ENCODE assay signal across 20 cellular contexts in the genomic region with DNA sequence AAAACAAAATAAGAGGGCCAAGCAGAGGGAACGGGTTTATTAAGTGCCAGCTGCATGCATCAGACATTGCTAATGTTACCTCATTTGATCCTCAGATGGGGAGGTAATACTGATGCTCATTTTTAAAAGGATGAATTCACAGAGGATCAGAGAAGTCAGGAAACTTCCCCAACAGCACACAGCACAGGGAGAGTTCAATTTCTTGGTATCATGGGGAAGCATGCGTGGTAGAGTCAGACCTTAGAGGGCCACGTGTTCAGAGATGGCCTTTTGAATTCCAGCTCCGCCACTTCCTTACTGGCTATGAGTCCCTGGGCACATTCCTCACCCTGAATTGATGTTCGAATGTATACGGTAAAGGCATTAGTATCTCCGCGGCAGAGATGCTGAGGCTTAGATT.
DNase-seq lines count a peak whose midpoint lies in the region; ATAC-seq, FAIRE-seq and TF ChIP-seq lines count a peak whose summit lies in the region.
"Had no signal": no experiment of that assay in that cellular context is flagged by ENCODE, and none has a peak within 500 bp of the region (broad histone marks: within the 10 kb centered on the region; RNA-seq: fewer than 3 reads in every experiment).

No MANE protein-coding gene starts in this region.

- H3K27me3 ChIP-seq in IMR-90 (ENCODE audit: control insufficient read depth, insufficient read depth, low read length) (no peaks in the 10 kb centered on the region), H1 (replicated peaks in 1 of 4; ENCODE audit: control insufficient read depth in 3 of 4, extremely low read depth in 1 of 4, insufficient read depth in 3 of 4, low read length in 3 of 4) (no peaks in the 10 kb centered on the region)
- H3K27me3 ChIP-seq: BLaER1 had no signal

- H3K4ac ChIP-seq in IMR-90 (ENCODE audit: low read depth, low read length) (no peak overlapping the region), H1 (replicated peaks; ENCODE audit: insufficient read length, low read depth, low read length) (no peak overlapping the region)

- no peak overlapping the region for H2AK9ac ChIP-seq in IMR-90 (replicated peaks; ENCODE audit: low read depth, low read length, poor library complexity)

- H4K91ac ChIP-seq in IMR-90 (ENCODE audit: insufficient read depth, low read depth, low read length) (no peak overlapping the region), H1 (replicated peaks; ENCODE audit: insufficient read length, low read length) (no peak overlapping the region)

- dilution Hi-C loops in IMR-90 (cut with HindIII; ENCODE audit: low sequenced_read_pairs, unreplicated experiment) = no loop called here

- no peak overlapping the region for H2BK120ac ChIP-seq in IMR-90 (ENCODE audit: low read depth, low read length)
- no peak overlapping the region for H2BK120ac ChIP-seq in H1 (replicated peaks; ENCODE audit: low read depth, low read length)

- WGBS in IMR-90 (ENCODE audit: extremely low coverage in 2 of 2, insufficient read length in 1 of 2), 2 experiments = 100% methylated on average over 2 of the region's 8 CpGs; no CpG with 5 or more reads in 1 of the 2 experiments
- 92% methylated on average over 8 of the region's 8 CpGs; no CpG with 5 or more reads in 1 of the 2 experiments for WGBS in H1 (ENCODE audit: extremely low coverage in 1 of 2, insufficient coverage in 1 of 2, insufficient read length in 1 of 2, insufficient replicate concordance in 2 of 2, low coverage in 1 of 2, low lambda C conversion rate in 2 of 2, missing lambda C conversion rate in 1 of 2), 2 experiments

- no peak overlapping the region for H3K14ac ChIP-seq in IMR-90 (replicated peaks; ENCODE audit: low read depth, low read length)
- H3K14ac ChIP-seq in H1 (ENCODE audit: insufficient read length) = no peak overlapping the region

- TF ChIP-seq EP300 in H1 (IDR thresholded peaks at IDR 0.05; ENCODE audit: borderline replicate concordance in 1 of 2, low read depth in 2 of 2, low read length in 2 of 2) = no peak

- H4K5ac ChIP-seq in IMR-90 (ENCODE audit: low read depth, low read length) (no peak overlapping the region), H1 (ENCODE audit: insufficient read length, low read depth, low read length) (no peak overlapping the region)

- no peak for TF ChIP-seq RAD21 in IMR-90 (IDR thresholded peaks at IDR 0.05; ENCODE audit: low read length)
- no peak for TF ChIP-seq RAD21 in H1 (IDR thresholded peaks at IDR 0.05 in 1 of 2, conservative IDR thresholded peaks at IDR 0.05 in 1 of 2; ENCODE audit: low read depth in 2 of 2, low read length in 2 of 2)

- H3K18ac ChIP-seq in IMR-90 (ENCODE audit: low read depth, low read length) (no peak overlapping the region), H1 (ENCODE audit: extremely low read depth, low read length) (no peak overlapping the region)

- H3K9me3 ChIP-seq in HEK293 (ENCODE audit: control insufficient read depth, insufficient read depth, low read depth, low read length) (no peaks in the 10 kb centered on the region), IMR-90 (ENCODE audit: control insufficient read depth, insufficient read depth, low read length) (no peaks in the 10 kb centered on the region), H1 (ENCODE audit: insufficient read depth in 2 of 2, low read depth in 1 of 2, low read length in 1 of 2) (no peaks in the 10 kb centered on the region)
- H3K9me3 ChIP-seq: BLaER1 had no signal

- intact Hi-C loops in IMR-90 (cut with micrococcal nuclease) = no loop called here

- no peak for DNase-seq in IMR-90
- no peak for DNase-seq in H1 (ENCODE audit: low read depth in 1 of 2, low spot score in 2 of 2)
- no peak for DNase-seq in NCI-H510A treated with DMSO at 0.1 percent for 48 hours (lab: John Stamatoyannopoulos, UW)
- no peak for DNase-seq in NCI-H345 treated with DMSO at 0.1 percent for 48 hours (lab: John Stamatoyannopoulos, UW; ENCODE audit: unreplicated experiment)
- no peak for DNase-seq in NCI-H82 (lab: John Stamatoyannopoulos, UW)
- DNase-seq: CD4-positive, CD25-positive, alpha-beta regulatory T cell; CD8-positive, alpha-beta T cell; DMS 273 treated with DMSO at 0.1 percent for 48 hours; DMS79; EL; GDM1; GOT3; H7; HCEC 1CT had no signal

- H3K36me3 ChIP-seq in HEK293 (ENCODE audit: control insufficient read depth in 2 of 2, insufficient read depth in 1 of 2, low read length in 2 of 2) (no peaks in the 10 kb centered on the region; a peak in 1 of 3 replicates), IMR-90 (ENCODE audit: control insufficient read depth, insufficient read depth, low read length) (peaks cover 6% of the 10 kb centered on the region), H1 (ENCODE audit: control insufficient read depth in 2 of 4, insufficient read depth in 4 of 4, low read length in 3 of 4) (no peaks in the 10 kb centered on the region)
- H3K36me3 ChIP-seq: BLaER1 had no signal

- TF ChIP-seq CTCF in HEK293 (tag by site-specific recombination; IDR thresholded peaks at IDR 0.05) = no peak
- no peak for TF ChIP-seq CTCF in IMR-90 (conservative IDR thresholded peaks at IDR 0.05; ENCODE audit: low read depth, low read length)
- no peak for TF ChIP-seq CTCF in H1 (IDR thresholded peaks at IDR 0.05; ENCODE audit: control extremely low read depth in 1 of 3, insufficient read depth in 1 of 3, low read depth in 1 of 3, low read length in 3 of 3)

- H3K56ac ChIP-seq in IMR-90 (ENCODE audit: extremely low read depth, insufficient read depth, low read length) (no peak overlapping the region), H1 (replicated peaks; ENCODE audit: insufficient read length, low read depth, low read length) (no peak overlapping the region)

- H2AK5ac ChIP-seq in IMR-90 (ENCODE audit: low read depth, low read length) (no peak overlapping the region), H1 (ENCODE audit: low read depth, low read length) (no peak overlapping the region)

- H3K4me3 ChIP-seq in HEK293 (ENCODE audit: low read depth, low read length) (no peak overlapping the region), IMR-90 (ENCODE audit: insufficient read depth, low read depth, low read length) (no peak overlapping the region), H1 (ENCODE audit: extremely low read depth in 1 of 4, insufficient read depth in 2 of 4, low read depth in 3 of 4, low read length in 4 of 4) (no peak overlapping the region)
- H3K4me3 ChIP-seq: BLaER1 had no signal

- H2BK20ac ChIP-seq in IMR-90 (ENCODE audit: low read depth, low read length) (no peak overlapping the region), H1 (ENCODE audit: low read length) (no peak overlapping the region)

- H4K20me1 ChIP-seq in IMR-90 (ENCODE audit: insufficient read depth, low read length) (peaks cover 96% of the 10 kb centered on the region), H1 (replicated peaks in 1 of 2; ENCODE audit: control insufficient read depth in 1 of 2, insufficient read depth in 2 of 2, low read length in 2 of 2) (peaks cover 0 to 4% of the 10 kb centered on the region in 2 experiments)
- H4K20me1 ChIP-seq: BLaER1 had no signal

- no peak for TF ChIP-seq POLR2A in IMR-90 (IDR thresholded peaks at IDR 0.05; ENCODE audit: low read depth, low read length)
- TF ChIP-seq POLR2A in H1 (IDR thresholded peaks at IDR 0.05; ENCODE audit: control extremely low read depth in 1 of 2, low read depth in 2 of 2, low read length in 2 of 2) = no peak

- peak overlapping the region; percentile 23; the same call in 1 of the 2 replicates for H3K23ac ChIP-seq in IMR-90 (ENCODE audit: low read depth, low read length)
- no peak overlapping the region for H3K23ac ChIP-seq in H1 (ENCODE audit: insufficient read length)

- CTCF ChIA-PET in HEK293 (lab: Yijun Ruan, JAX) (no interaction called here), IMR-90 (lab: Yijun Ruan, JAX) (interaction anchor here (0.6 kb wide), 1 partner anchor 305 kb away, joined by 3 read pairs; no protein-coding TSS in a partner anchor), H1 (lab: Charles Lee; ENCODE audit: partially characterized antibody) (interaction anchor here (1.0 to 2.4 kb wide), 2 partner anchors 8 to 363 kb away, joined by 5 to 11 read pairs; no protein-coding TSS in a partner anchor)

- in situ Hi-C loops in IMR-90 (cut with MboI; ENCODE audit: low sequenced_read_pairs) = no loop called here

- no peak for ATAC-seq in IMR-90 (ENCODE audit: low read depth)
- ATAC-seq: CD8-positive, alpha-beta T cell had no signal

- H3K79me1 ChIP-seq in IMR-90 (ENCODE audit: low read depth in 1 of 2, low read length in 2 of 2) (peaks cover 13 to 83% of the 10 kb centered on the region in 2 experiments; a peak in 3 of 4 replicates), H1 (ENCODE audit: low read depth, low read length) (peaks cover 10% of the 10 kb centered on the region)

- no peaks in the 10 kb centered on the region for H3K23me2 ChIP-seq in H1 (ENCODE audit: low read depth, low read length)

- no peak overlapping the region for H2BK12ac ChIP-seq in H1 (ENCODE audit: low read depth, low read length)

- no peak for FAIRE-seq in H1 (lab: Jason Lieb, UNC)
- FAIRE-seq: D721Med, GM12891, GM18507 had no signal

- BruUV-seq in IMR-90 (replicated peaks; lab: Mats Ljungman, UMichigan) = no TSS peak

- H3K27ac ChIP-seq in HEK293 (ENCODE audit: extremely low read depth, low read depth, low read length) = no peak overlapping the region
- no peak overlapping the region for H3K27ac ChIP-seq in IMR-90 (ENCODE audit: insufficient read depth, low read length)
- H3K27ac ChIP-seq in H1 (ENCODE audit: low read depth, low read length) = no peak overlapping the region
- H3K27ac ChIP-seq: BLaER1, C4-2B had no signal

- peaks cover 42% of the 10 kb centered on the region for H3K9me1 ChIP-seq in IMR-90 (ENCODE audit: insufficient read depth, low read length)

- no peaks in the 10 kb centered on the region for H3K4me1 ChIP-seq in HEK293 (ENCODE audit: control insufficient read depth, insufficient read depth, low read length)
- peaks cover 12% of the 10 kb centered on the region for H3K4me1 ChIP-seq in IMR-90 (ENCODE audit: control insufficient read depth, insufficient read depth, low read length)
- no peaks in the 10 kb centered on the region for H3K4me1 ChIP-seq in H1 (replicated peaks in 1 of 4; ENCODE audit: control insufficient read depth in 3 of 4, insufficient read depth in 4 of 4, low read length in 3 of 4)
- H3K4me1 ChIP-seq: BLaER1 had no signal

- H3K9ac ChIP-seq in IMR-90 (ENCODE audit: low read depth, low read length) (no peak overlapping the region), H1 (replicated peaks in 1 of 4; ENCODE audit: extremely low read depth in 1 of 4, low read depth in 3 of 4, low read length in 3 of 4) (no peak overlapping the region)
- H3K9ac ChIP-seq: BLaER1 had no signal

- H2AFZ ChIP-seq in IMR-90 (replicated peaks; ENCODE audit: low read length, poor library complexity) (no peak overlapping the region), H1 (ENCODE audit: low read length) (no peak overlapping the region)

- peaks cover 0 to 6% of the 10 kb centered on the region in 2 experiments; a peak in 2 of 4 replicates for H3K79me2 ChIP-seq in H1 (ENCODE audit: control insufficient read depth in 1 of 2, insufficient read depth in 2 of 2, low read length in 2 of 2)

- H3K4me2 ChIP-seq in IMR-90 (ENCODE audit: low read depth, low read length) (no peak overlapping the region), H1 (ENCODE audit: insufficient read depth in 1 of 2, low read depth in 2 of 2, low read length in 2 of 2) (no peak overlapping the region)
- H3K4me2 ChIP-seq: BLaER1 had no signal

- H4K8ac ChIP-seq in IMR-90 (ENCODE audit: low read depth in 2 of 2, low read length in 2 of 2) = no peak overlapping the region
- H4K8ac ChIP-seq in H1 (ENCODE audit: extremely low read depth, insufficient read depth, low read length) = no peak overlapping the region; the same call in 1 of the 2 replicates

- POLR2A ChIA-PET in HEK293 (lab: Yijun Ruan, JAX) (no interaction called here), IMR-90 (lab: Charles Lee; ENCODE audit: unreplicated experiment) (no interaction called here), H1 (lab: Charles Lee; ENCODE audit: partially characterized antibody) (no interaction called here)

- H2BK5ac ChIP-seq in IMR-90 (ENCODE audit: low read depth, low read length, poor library complexity, severe bottlenecking) = no peak overlapping the region
- H2BK5ac ChIP-seq in H1 (ENCODE audit: low read depth, low read length) = no peak overlapping the region

- H2BK15ac ChIP-seq in IMR-90 (ENCODE audit: low read depth, low read length) (no peak overlapping the region), H1 (ENCODE audit: low read length) (peak overlapping the region; percentile 33; the same call in 1 of the 2 replicates)
